1 cellular context compared by ENCODE assay signal in the genomic region with DNA sequence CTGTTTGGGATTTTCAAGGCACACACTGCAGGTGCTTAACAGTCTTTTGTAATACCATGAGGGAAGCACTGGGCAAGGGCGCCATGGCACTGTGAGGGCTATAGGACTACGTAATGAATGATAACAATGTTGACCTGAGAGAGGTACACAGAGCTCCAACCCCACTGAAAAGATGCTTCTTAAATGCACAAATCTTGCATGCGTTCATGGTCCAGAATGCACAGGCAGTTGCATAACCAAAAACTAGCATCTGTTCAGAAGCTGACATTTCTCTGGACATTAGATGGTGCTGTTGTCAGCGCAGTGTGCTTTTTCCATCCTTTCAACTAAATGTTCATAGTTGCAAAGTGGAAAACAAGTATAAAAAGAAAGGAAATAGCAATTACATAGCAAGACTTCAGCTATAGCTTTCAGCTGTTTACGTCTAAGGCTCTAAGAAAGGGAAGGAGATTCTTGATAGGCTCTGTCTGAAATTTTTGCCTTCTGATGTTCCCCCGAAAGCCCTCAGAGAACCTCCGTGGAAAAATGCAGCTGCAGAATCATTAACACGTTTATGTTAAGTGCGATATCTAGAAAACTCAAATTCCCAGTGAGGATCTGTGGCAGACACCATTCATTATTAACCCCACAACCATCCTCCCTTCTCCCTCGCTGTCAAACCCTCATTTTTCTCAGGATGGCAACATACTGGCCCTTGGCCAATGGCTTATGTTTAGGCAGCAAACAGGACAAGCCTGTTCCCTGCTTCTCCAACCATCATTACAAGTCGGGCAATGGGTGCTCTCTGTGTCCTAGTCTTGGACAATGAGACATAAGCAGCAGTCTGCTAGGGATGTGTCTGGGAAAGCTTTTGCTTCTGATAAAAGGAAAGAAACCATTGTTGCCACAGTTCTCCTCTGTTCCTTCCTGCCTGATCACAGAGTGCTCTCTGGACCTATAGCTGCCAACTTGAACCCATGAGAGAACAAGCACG.
TF ChIP-seq lines count a peak whose summit lies in the region.

No MANE protein-coding gene starts in this region.

TF ChIP-seq in liver, 16 proteins besides CTCF, POLR2A, EP300 and RAD21 (continued from another document):
- TF ChIP-seq HNF4A (conservative IDR thresholded peaks at IDR 0.05): peak in 1 of 2 donors; percentile 20
- no peak for TF ChIP-seq YY1 (IDR thresholded peaks at IDR 0.05)
- TF ChIP-seq RXRA (IDR thresholded peaks at IDR 0.05): peak in 1 of 2 donors; percentile 20
